ENCODE assay signal across 32 cellular contexts in genomic region chr4:164343472-164343976, GRCh38.
"Had no signal": no experiment of that assay in that cellular context is flagged by ENCODE, and none has a peak within 500 bp of the region (broad histone marks: within the 10 kb centered on the region; RNA-seq: fewer than 3 reads in every experiment).

No MANE protein-coding gene starts in this region.

- H2AFZ ChIP-seq: PC-9 had no signal

- H3K27me3 ChIP-seq: MG63, SJCRH30 had no signal

- H3K4me2 ChIP-seq: PC-9 had no signal

- H3K27ac ChIP-seq: PC-9, RWPE1, SJCRH30, SK-N-MC had no signal

- ATAC-seq: Panc1, Right ventricle myocardium inferior, SK-N-SH treated with all-trans-retinoic acid at 6 μM for 48 hours, T-cell had no signal

- DNase-seq: Kasumi-1, MG63, NCI-H1048, NCI-H1092 treated with DMSO at 0.1 percent for 48 hours, NCI-H1105 treated with DMSO at 0.1 percent for 48 hours, NCI-H1417, NCI-H1436, NCI-H146, NCI-H1694, NCI-H187, NCI-H1930, NCI-H2029 treated with DMSO at 0.1 percent for 48 hours, NCI-H2081 treated with DMSO at 0.1 percent for 48 hours, NCI-H2107, NCI-H2171, NCI-H226, NCI-H446 treated with DMSO at 0.1 percent for 48 hours, NCI-H510A, NCI-H526, NCI-H69, NCI-H748 treated with DMSO at 0.1 percent for 48 hours, NCI-H82, PC-9, SHP77, SIG-M5, SJCRH30, T-cell had no signal

- H3K4me3 ChIP-seq: MG63, PC-9, SJCRH30, SK-N-MC had no signal

- H3K4me1 ChIP-seq: SJCRH30 had no signal

- H3K36me3 ChIP-seq: SJCRH30 had no signal

- H3K9me3 ChIP-seq: SJCRH30 had no signal
